ENCODE assay signal across 1 cellular context in genomic region chr20:14494355-14494754, GRCh38.
TF ChIP-seq lines count a peak whose summit lies in the region.

No MANE protein-coding gene starts in this region.

TF ChIP-seq in IMR-90, 13 proteins besides CTCF, POLR2A, EP300 and RAD21 (continued from another document):
- TF ChIP-seq, protein P1, sequence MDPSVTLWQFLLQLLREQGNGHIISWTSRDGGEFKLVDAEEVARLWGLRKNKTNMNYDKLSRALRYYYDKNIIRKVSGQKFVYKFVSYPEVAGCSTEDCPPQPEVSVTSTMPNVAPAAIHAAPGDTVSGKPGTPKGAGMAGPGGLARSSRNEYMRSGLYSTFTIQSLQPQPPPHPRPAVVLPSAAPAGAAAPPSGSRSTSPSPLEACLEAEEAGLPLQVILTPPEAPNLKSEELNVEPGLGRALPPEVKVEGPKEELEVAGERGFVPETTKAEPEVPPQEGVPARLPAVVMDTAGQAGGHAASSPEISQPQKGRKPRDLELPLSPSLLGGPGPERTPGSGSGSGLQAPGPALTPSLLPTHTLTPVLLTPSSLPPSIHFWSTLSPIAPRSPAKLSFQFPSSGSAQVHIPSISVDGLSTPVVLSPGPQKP (IDR thresholded peaks at IDR 0.05; ENCODE audit: borderline replicate concordance, low read depth, low read length), result no peak
- no peak for TF ChIP-seq NFE2L2 (IDR thresholded peaks at IDR 0.05; ENCODE audit: low read depth, low read length)
- TF ChIP-seq MAFK (IDR thresholded peaks at IDR 0.05; ENCODE audit: low read depth, low read length), result no peak
- no peak for TF ChIP-seq SMC3 (IDR thresholded peaks at IDR 0.05; ENCODE audit: low read depth, low read length)
- no peak for TF ChIP-seq BHLHE40 (IDR thresholded peaks at IDR 0.05; ENCODE audit: low read depth, low read length)
- TF ChIP-seq MAZ (IDR thresholded peaks at IDR 0.05; ENCODE audit: borderline replicate concordance, low read depth, low read length), result no peak
- no peak for TF ChIP-seq MXI1 (IDR thresholded peaks at IDR 0.05; ENCODE audit: borderline replicate concordance, low read depth, low read length)
- TF ChIP-seq RCOR1 (IDR thresholded peaks at IDR 0.05; ENCODE audit: insufficient replicate concordance, low read length), result no peak
- no peak for TF ChIP-seq USF2 (IDR thresholded peaks at IDR 0.05; ENCODE audit: low read depth, low read length)
